ENCODE assay signal across 9 cellular contexts in genomic region chr15:41483115-41483514, GRCh38. TPM values are rescaled to one million over a fixed set of nuclear protein-coding genes. Genes with fewer than 3 reads are reported as not detected.
A peak's percentile ranks its signal among the peaks of the same experiment; 100 is the strongest.
DNase-seq lines count a peak whose midpoint lies in the region; ATAC-seq lines count a peak whose summit lies in the region.
"Had no signal": no experiment of that assay in that cellular context is flagged by ENCODE, and none has a peak within 500 bp of the region (broad histone marks: within the 10 kb centered on the region; RNA-seq: fewer than 3 reads in every experiment).

No MANE protein-coding gene starts in this region.

- H3K27ac Mint-ChIP-seq in activated CD8-positive, alpha-beta T cell treated with anti-CD3 and anti-CD28 coated beads, Interleukin-2, amount 10 ng/mL, durations not matched to agents 7 days and 5 days: peak overlapping the region; percentile 46
- no peak overlapping the region for H3K27ac Mint-ChIP-seq in stimulated activated effector memory CD8-positive, alpha-beta T cell treated with anti-CD3 and anti-CD28 coated beads, Interleukin-12 subunit alpha, Interleukin-12 subunit beta, amount 100 ng/mL, for 72 hours

- CTCF ChIA-PET in activated CD8-positive, alpha-beta T cell treated with anti-CD3 and anti-CD28 coated beads, Interleukin-2, amount 10 ng/mL, durations not matched to agents 7 days and 5 days (lab: Charles Lee): interaction anchor here (0.9 to 3.4 kb wide), 2 partner anchors 17 to 121 kb away, joined by 3 to 12 read pairs; no protein-coding TSS in a partner anchor

- H3K27me3 Mint-ChIP-seq in activated CD8-positive, alpha-beta T cell treated with anti-CD3 and anti-CD28 coated beads, Interleukin-2, amount 10 ng/mL, durations not matched to agents 7 days and 5 days (ENCODE audit: low read depth): peaks cover 4% of the 10 kb centered on the region

- POLR2A ChIA-PET in activated CD8-positive, alpha-beta T cell treated with anti-CD3 and anti-CD28 coated beads, Interleukin-2, amount 10 ng/mL, durations not matched to agents 7 days and 5 days (lab: Charles Lee): interaction anchor here (0.5 kb wide), 1 partner anchor 1445 kb away, joined by 3 read pairs; no protein-coding TSS in a partner anchor

- peak; percentile 72 for ATAC-seq in HG02852 (IDR thresholded peaks at IDR 0.05; ENCODE audit: unreplicated experiment)
- peak; percentile 59 for ATAC-seq in activated CD8-positive, alpha-beta T cell treated with anti-CD3 and anti-CD28 coated beads, Interleukin-2, amount 10 ng/mL, durations not matched to agents 7 days and 5 days
- peak; percentile 83 for ATAC-seq in stimulated activated effector memory CD8-positive, alpha-beta T cell treated with anti-CD3 and anti-CD28 coated beads, Interleukin-12 subunit alpha, Interleukin-12 subunit beta, amount 100 ng/mL, for 72 hours

- peak overlapping the region; percentile 56 for H3K4me3 Mint-ChIP-seq in activated CD8-positive, alpha-beta T cell treated with anti-CD3 and anti-CD28 coated beads, Interleukin-2, amount 10 ng/mL, durations not matched to agents 7 days and 5 days
- peak overlapping the region; percentile 56 for H3K4me3 Mint-ChIP-seq in stimulated activated effector memory CD8-positive, alpha-beta T cell treated with anti-CD3 and anti-CD28 coated beads, Interleukin-12 subunit alpha, Interleukin-12 subunit beta, amount 100 ng/mL, for 72 hours
- H3K4me3 Mint-ChIP-seq: neural crest cell had no signal

- H3K36me3 Mint-ChIP-seq in activated CD8-positive, alpha-beta T cell treated with anti-CD3 and anti-CD28 coated beads, Interleukin-2, amount 10 ng/mL, durations not matched to agents 7 days and 5 days (ENCODE audit: low read depth): peaks cover 47% of the 10 kb centered on the region
- H3K36me3 Mint-ChIP-seq in stimulated activated effector memory CD8-positive, alpha-beta T cell treated with anti-CD3 and anti-CD28 coated beads, Interleukin-12 subunit alpha, Interleukin-12 subunit beta, amount 100 ng/mL, for 72 hours: peaks cover 47% of the 10 kb centered on the region

- H3K9me3 Mint-ChIP-seq in activated CD8-positive, alpha-beta T cell treated with anti-CD3 and anti-CD28 coated beads, Interleukin-2, amount 10 ng/mL, durations not matched to agents 7 days and 5 days (ENCODE audit: insufficient read depth): no peaks in the 10 kb centered on the region
- no peaks in the 10 kb centered on the region for H3K9me3 Mint-ChIP-seq in stimulated activated effector memory CD8-positive, alpha-beta T cell treated with anti-CD3 and anti-CD28 coated beads, Interleukin-12 subunit alpha, Interleukin-12 subunit beta, amount 100 ng/mL, for 72 hours
- H3K9me3 Mint-ChIP-seq: neural crest cell had no signal

- H3K4me1 Mint-ChIP-seq in activated CD8-positive, alpha-beta T cell treated with anti-CD3 and anti-CD28 coated beads, Interleukin-2, amount 10 ng/mL, durations not matched to agents 7 days and 5 days (ENCODE audit: low read depth): peaks cover 25% of the 10 kb centered on the region
- H3K4me1 Mint-ChIP-seq in stimulated activated effector memory CD8-positive, alpha-beta T cell treated with anti-CD3 and anti-CD28 coated beads, Interleukin-12 subunit alpha, Interleukin-12 subunit beta, amount 100 ng/mL, for 72 hours: peaks cover 41% of the 10 kb centered on the region

- peak; percentile 49 for DNase-seq in activated naive CD4-positive, alpha-beta T cell treated with Interleukin-2 at 50 U/mL for 16 hours
- no peak for DNase-seq in activated naive CD4-positive, alpha-beta T cell (lab: John Stamatoyannopoulos, UW)
- DNase-seq in activated CD8-positive, alpha-beta T cell treated with anti-CD3 and anti-CD28 coated beads, Interleukin-2, amount 10 ng/mL, durations not matched to agents 7 days and 5 days: peak; percentile 58
- DNase-seq in stimulated activated effector memory CD8-positive, alpha-beta T cell treated with anti-CD3 and anti-CD28 coated beads, Interleukin-12 subunit alpha, Interleukin-12 subunit beta, amount 100 ng/mL, for 72 hours (ENCODE audit: low spot score in 2 of 2): no peak
- DNase-seq in NCI-H524 treated with DMSO at 0.1 percent for 48 hours (lab: John Stamatoyannopoulos, UW): no peak
- DNase-seq in NCI-H510A (lab: John Stamatoyannopoulos, UW): no peak
- no peak for DNase-seq in NCI-H2107 treated with DMSO at 0.1 percent for 48 hours (lab: John Stamatoyannopoulos, UW; ENCODE audit: unreplicated experiment)

RNA-seq across cellular contexts. Expression of gene ITPKA, which starts 10.6 kb away (rescaled TPM):
- under 1 TPM; 0.24 to 0.29 TPM for total RNA-seq in activated CD8-positive, alpha-beta T cell treated with anti-CD3 and anti-CD28 coated beads, Interleukin-2, amount 10 ng/mL, durations not matched to agents 7 days and 5 days

RNA-seq across cellular contexts. Expression of gene LTK, which starts 30.5 kb away (rescaled TPM):
- total RNA-seq in activated CD8-positive, alpha-beta T cell treated with anti-CD3 and anti-CD28 coated beads, Interleukin-2, amount 10 ng/mL, durations not matched to agents 7 days and 5 days: under 1 TPM; 0.21 TPM

Comparison
In these comparisons a context has a peak if more than half of its experiments do, and no peak if none do; other contexts are left out.
1. DNase-seq: peak in activated naive CD4-positive, alpha-beta T cell treated with Interleukin-2 at 50 U/mL for 16 hours (single experiment) and activated CD8-positive, alpha-beta T cell treated with anti-CD3 and anti-CD28 coated beads, Interleukin-2, amount 10 ng/mL, durations not matched to agents 7 days and 5 days (single experiment); none in activated naive CD4-positive, alpha-beta T cell (0 of 4), stimulated activated effector memory CD8-positive, alpha-beta T cell treated with anti-CD3 and anti-CD28 coated beads, Interleukin-12 subunit alpha, Interleukin-12 subunit beta, amount 100 ng/mL, for 72 hours (0 of 2), NCI-H524 treated with DMSO at 0.1 percent for 48 hours (single experiment), NCI-H510A (single experiment) and NCI-H2107 treated with DMSO at 0.1 percent for 48 hours (single experiment).
2. Peak in every context shown above with its lines, with median percentiles within 50 percentile points of each other: ATAC-seq.